Comparison of ENCODE assay signal across 32 cellular contexts in genomic region chr17:43664096-43664495, GRCh38. TPM values are rescaled to one million over a fixed set of nuclear protein-coding genes. Genes with fewer than 3 reads are reported as not detected.
"Had no signal": no experiment of that assay in that cellular context is flagged by ENCODE, and none has a peak within 500 bp of the region (broad histone marks: within the 10 kb centered on the region; RNA-seq: fewer than 3 reads in every experiment).

No MANE protein-coding gene starts in this region.

- H3K9ac ChIP-seq: KMS-11, SK-N-SH had no signal

- H3K9me3 Mint-ChIP-seq: activated CD4-positive, alpha-beta memory T cell treated with anti-CD3 and anti-CD28 coated beads for 36 hours; activated CD4-positive, alpha-beta T cell treated with anti-CD3 and anti-CD28 coated beads, Interleukin-2, amount 10 ng/mL, durations not matched to agents 7 days and 5 days; activated T-helper 1 cell treated with anti-CD3 and anti-CD28 coated beads, Interleukin-12 subunit alpha, Interleukin-12 subunit beta, Interleukin-2, Interleukin-4 antibody, amounts not matched to agents 30 ng/mL and 10 ng/mL and 1 ng/mL, durations not matched to agents 14 hours and 24 hours and 36 hours; IgD-negative memory B cell; WTC11 had no signal

- H3K27ac ChIP-seq: cardiac muscle cell, KMS-11 had no signal

- H3K27me3 Mint-ChIP-seq: activated naive CD8-positive, alpha-beta T cell had no signal

- H3K36me3 ChIP-seq: cardiac muscle cell, SJCRH30 had no signal

- H3K4me1 Mint-ChIP-seq: IgD-negative memory B cell had no signal

- H3K4me2 ChIP-seq: KMS-11, SK-N-SH had no signal

- H3K36me3 Mint-ChIP-seq: activated CD4-positive, alpha-beta memory T cell treated with anti-CD3 and anti-CD28 coated beads for 36 hours; activated naive CD8-positive, alpha-beta T cell; brain; WTC11 had no signal

- DNase-seq: activated CD4-positive, alpha-beta memory T cell treated with anti-CD3 and anti-CD28 coated beads for 36 hours; activated CD4-positive, alpha-beta T cell treated with anti-CD3 and anti-CD28 coated beads for 1 hour; activated CD4-positive, alpha-beta T cell treated with anti-CD3 and anti-CD28 coated beads, Interleukin-2, amount 10 ng/mL, durations not matched to agents 7 days and 5 days; activated CD8-positive, alpha-beta memory T cell treated with anti-CD3 and anti-CD28 coated beads, Interleukin-2, amount 50 U/mL, for 4 hours; activated effector memory CD4-positive, alpha-beta T cell treated with Interleukin-2 at 50 U/mL for 16 hours; activated naive CD4-positive, alpha-beta T cell; activated T-cell treated with anti-CD3 and anti-CD28 coated beads, Interleukin-2, amount 50 U/mL, for 1 hour; amygdala; NCI-H1092; NCI-H1417; NCI-H1930; NCI-H2171 treated with DMSO at 0.1 percent for 48 hours; NCI-H226; NCI-H526 treated with DMSO at 0.1 percent for 48 hours; NCI-H82; Right ventricle myocardium superior; RPMI8226; SJCRH30; SK-N-SH; T-helper 1 cell; T-helper 9 cell had no signal

- H3K4me3 Mint-ChIP-seq: activated CD4-positive, alpha-beta memory T cell treated with anti-CD3 and anti-CD28 coated beads for 36 hours; activated CD4-positive, alpha-beta T cell treated with anti-CD3 and anti-CD28 coated beads, Interleukin-2, amount 10 ng/mL, durations not matched to agents 7 days and 5 days; activated naive CD8-positive, alpha-beta T cell; activated T-helper 1 cell treated with anti-CD3 and anti-CD28 coated beads, Interleukin-12 subunit alpha, Interleukin-12 subunit beta, Interleukin-2, Interleukin-4 antibody, amounts not matched to agents 30 ng/mL and 10 ng/mL and 1 ng/mL, durations not matched to agents 14 hours and 24 hours and 36 hours; IgD-negative memory B cell; WTC11 had no signal

- ATAC-seq: WTC11 had no signal

- H3K9me3 ChIP-seq: SJCRH30, SK-N-SH had no signal

- H3K4me3 ChIP-seq: cardiac muscle cell had no signal

- H3K27me3 ChIP-seq: cardiac muscle cell, SJCRH30 had no signal

- H3K27ac Mint-ChIP-seq: activated CD4-positive, alpha-beta memory T cell treated with anti-CD3 and anti-CD28 coated beads for 36 hours; activated CD4-positive, alpha-beta T cell treated with anti-CD3 and anti-CD28 coated beads, Interleukin-2, amount 10 ng/mL, durations not matched to agents 7 days and 5 days; activated naive CD8-positive, alpha-beta T cell; activated T-helper 1 cell treated with anti-CD3 and anti-CD28 coated beads, Interleukin-12 subunit alpha, Interleukin-12 subunit beta, Interleukin-2, Interleukin-4 antibody, amounts not matched to agents 30 ng/mL and 10 ng/mL and 1 ng/mL, durations not matched to agents 14 hours and 24 hours and 36 hours; WTC11 had no signal

RNA-seq across cellular contexts. Expression of gene MEOX1, which starts 2.4 kb away (rescaled TPM):
- total RNA-seq: astrocyte, MCF 10A, NCI-H460, OCI-LY7, WTC11 had no signal
- polyA plus RNA-seq: IgD-negative memory B cell had no signal
